19 cellular contexts compared by ENCODE assay signal in the genomic region with DNA sequence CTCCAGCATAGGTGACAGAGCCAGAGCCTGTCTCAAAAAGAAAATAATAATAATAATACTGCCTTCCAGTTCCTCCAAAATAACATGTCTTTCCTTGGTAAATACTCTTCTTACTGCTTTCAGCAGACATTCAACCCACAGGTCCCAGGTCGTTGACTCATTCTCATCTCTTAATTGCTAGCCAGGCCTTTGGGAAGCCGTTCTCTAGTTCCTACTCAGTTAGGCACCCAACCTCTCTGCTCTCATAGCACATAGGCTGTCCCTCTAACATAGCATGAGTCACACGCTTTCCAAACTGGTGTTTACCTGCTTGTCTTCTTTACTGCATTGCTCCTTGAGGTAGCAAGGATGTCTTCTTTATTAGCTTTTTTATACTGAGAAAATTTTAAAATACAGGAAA.
"Had no signal": no experiment of that assay in that cellular context is flagged by ENCODE, and none has a peak within 500 bp of the region (broad histone marks: within the 10 kb centered on the region; RNA-seq: fewer than 3 reads in every experiment).

No MANE protein-coding gene starts in this region.

- DNase-seq: activated CD4-positive, alpha-beta T cell treated with anti-CD3 and anti-CD28 coated beads for 1 hour; activated CD4-positive, alpha-beta T cell treated with anti-CD3 and anti-CD28 coated beads, Interleukin-2, amount 50 U/mL, for 4 hours; activated gamma-delta T cell; effector memory CD8-positive, alpha-beta T cell; head of caudate nucleus; lower lobe of right lung; midbrain; sigmoid colon; stimulated activated CD4-positive, alpha-beta T cell treated with anti-CD3 and anti-CD28 coated beads, Interleukin-4, amount 100 ng/mL, for 24 hours; stomach; SW 1271; T-helper 2 cell had no signal

- H3K4me1 ChIP-seq: ascending aorta, lower lobe of right lung, parathyroid adenoma, sigmoid colon, stomach had no signal

- H3K36me3 ChIP-seq: ascending aorta, lower lobe of right lung, sigmoid colon, stomach had no signal

- H3K4me1 Mint-ChIP-seq: activated naive CD4-positive, alpha-beta T cell treated with anti-CD3 and anti-CD28 coated beads, Interleukin-2, amount 50 U/mL, for 24 hours; nephron; stimulated activated effector memory CD8-positive, alpha-beta T cell treated with anti-CD3 and anti-CD28 coated beads, Interleukin-12 subunit alpha, Interleukin-12 subunit beta, amount 100 ng/mL, for 72 hours had no signal

- H3K27me3 Mint-ChIP-seq: effector memory CD8-positive, alpha-beta T cell; type B pancreatic cell had no signal

- H3K4me3 Mint-ChIP-seq: activated naive CD4-positive, alpha-beta T cell treated with anti-CD3 and anti-CD28 coated beads, Interleukin-2, amount 50 U/mL, for 24 hours; effector memory CD8-positive, alpha-beta T cell; nephron; stimulated activated effector memory CD8-positive, alpha-beta T cell treated with anti-CD3 and anti-CD28 coated beads, Interleukin-12 subunit alpha, Interleukin-12 subunit beta, amount 100 ng/mL, for 72 hours; type B pancreatic cell had no signal

- H3K27ac ChIP-seq: ascending aorta, lower lobe of right lung, parathyroid adenoma, sigmoid colon, stomach, VCaP had no signal

- H3K9me3 ChIP-seq: ascending aorta, lower lobe of right lung, sigmoid colon, stomach had no signal

- H3K36me3 Mint-ChIP-seq: activated naive CD4-positive, alpha-beta T cell treated with anti-CD3 and anti-CD28 coated beads, Interleukin-2, amount 50 U/mL, for 24 hours; stimulated activated effector memory CD8-positive, alpha-beta T cell treated with anti-CD3 and anti-CD28 coated beads, Interleukin-12 subunit alpha, Interleukin-12 subunit beta, amount 100 ng/mL, for 72 hours; type B pancreatic cell had no signal

- H3K9me3 Mint-ChIP-seq: activated naive CD4-positive, alpha-beta T cell treated with anti-CD3 and anti-CD28 coated beads, Interleukin-2, amount 50 U/mL, for 24 hours; nephron; stimulated activated effector memory CD8-positive, alpha-beta T cell treated with anti-CD3 and anti-CD28 coated beads, Interleukin-12 subunit alpha, Interleukin-12 subunit beta, amount 100 ng/mL, for 72 hours; type B pancreatic cell had no signal

- ATAC-seq: effector memory CD8-positive, alpha-beta T cell; lower lobe of right lung; stimulated activated effector memory CD8-positive, alpha-beta T cell treated with anti-CD3 and anti-CD28 coated beads, Interleukin-12 subunit alpha, Interleukin-12 subunit beta, amount 100 ng/mL, for 72 hours had no signal

- H3K27ac Mint-ChIP-seq: activated naive CD4-positive, alpha-beta T cell treated with anti-CD3 and anti-CD28 coated beads, Interleukin-2, amount 50 U/mL, for 24 hours; effector memory CD8-positive, alpha-beta T cell; nephron; stimulated activated effector memory CD8-positive, alpha-beta T cell treated with anti-CD3 and anti-CD28 coated beads, Interleukin-12 subunit alpha, Interleukin-12 subunit beta, amount 100 ng/mL, for 72 hours; type B pancreatic cell had no signal

- H3K4me3 ChIP-seq: ascending aorta, lower lobe of right lung, sigmoid colon, stomach had no signal

- H3K27me3 ChIP-seq: ascending aorta, sigmoid colon, stomach had no signal
